Comparison of ENCODE assay signal across 20 cellular contexts in genomic region chr5:69075522-69076169, GRCh38.
"Had no signal": no experiment of that assay in that cellular context is flagged by ENCODE, and none has a peak within 500 bp of the region (broad histone marks: within the 10 kb centered on the region; RNA-seq: fewer than 3 reads in every experiment).

No MANE protein-coding gene starts in this region.

- H3K27me3 Mint-ChIP-seq: activated naive CD4-positive, alpha-beta T cell treated with anti-CD3 and anti-CD28 coated beads, Interleukin-2, amount 10 ng/mL, durations not matched to agents 7 days and 5 days; stimulated activated naive CD8-positive, alpha-beta T cell treated with anti-CD3 and anti-CD28 coated beads, Interleukin-15, Interleukin-2, amounts not matched to agents 100 ng/mL and 50 ng/mL, for 24 hours; type B pancreatic cell had no signal

- H3K4me1 ChIP-seq: heart left ventricle, suprapubic skin had no signal

- H3K36me3 Mint-ChIP-seq: activated naive CD4-positive, alpha-beta T cell treated with anti-CD3 and anti-CD28 coated beads, Interleukin-2, amount 10 ng/mL, durations not matched to agents 7 days and 5 days; immature natural killer cell; memory B cell; naive thymus-derived CD4-positive, alpha-beta T cell; type B pancreatic cell had no signal

- H3K27ac ChIP-seq: coronary artery, gastrocnemius medialis, heart left ventricle, suprapubic skin had no signal

- H3K36me3 ChIP-seq: gastrocnemius medialis, heart left ventricle, suprapubic skin had no signal

- H3K4me1 Mint-ChIP-seq: central memory CD8-positive, alpha-beta T cell; immature natural killer cell; memory B cell had no signal

- H3K9me3 ChIP-seq: gastrocnemius medialis, heart left ventricle, suprapubic skin had no signal

- H3K27me3 ChIP-seq: gastrocnemius medialis, heart left ventricle, suprapubic skin had no signal

- ATAC-seq: activated T-cell treated with anti-CD3 and anti-CD28 coated beads, Interleukin-2, amount 50 U/mL, for 4 hours; naive thymus-derived CD4-positive, alpha-beta T cell had no signal

- H3K9me3 Mint-ChIP-seq: activated naive CD4-positive, alpha-beta T cell treated with anti-CD3 and anti-CD28 coated beads, Interleukin-2, amount 10 ng/mL, durations not matched to agents 7 days and 5 days; activated T-cell treated with anti-CD3 and anti-CD28 coated beads, Interleukin-2, amount 50 U/mL, for 4 hours; central memory CD8-positive, alpha-beta T cell; memory B cell; stimulated activated naive CD8-positive, alpha-beta T cell treated with anti-CD3 and anti-CD28 coated beads, Interleukin-15, Interleukin-2, amounts not matched to agents 100 ng/mL and 50 ng/mL, for 24 hours; type B pancreatic cell had no signal

- DNase-seq: activated CD4-positive, alpha-beta T cell treated with anti-CD3 and anti-CD28 coated beads, Interleukin-2, amount 50 U/mL, for 1 hour; activated CD8-positive, alpha-beta memory T cell treated with anti-CD3 and anti-CD28 coated beads, Interleukin-2, amount 50 U/mL, for 4 hours; activated effector memory CD4-positive, alpha-beta T cell treated with Interleukin-2 at 50 U/mL for 16 hours; activated naive CD4-positive, alpha-beta T cell treated with anti-CD3 and anti-CD28 coated beads, Interleukin-2, amount 10 ng/mL, durations not matched to agents 7 days and 5 days; activated T-cell treated with anti-CD3 and anti-CD28 coated beads, Interleukin-2, amount 50 U/mL, for 4 hours; aorta; erythroblast; heart left ventricle; immature natural killer cell; naive thymus-derived CD4-positive, alpha-beta T cell; T-helper 1 cell; T1000 had no signal

- H3K27ac Mint-ChIP-seq: activated naive CD4-positive, alpha-beta T cell treated with anti-CD3 and anti-CD28 coated beads, Interleukin-2, amount 10 ng/mL, durations not matched to agents 7 days and 5 days; immature natural killer cell; memory B cell; naive thymus-derived CD4-positive, alpha-beta T cell; stimulated activated naive CD8-positive, alpha-beta T cell treated with anti-CD3 and anti-CD28 coated beads, Interleukin-15, Interleukin-2, amounts not matched to agents 100 ng/mL and 50 ng/mL, for 24 hours; type B pancreatic cell had no signal

- FAIRE-seq: endometrium had no signal

- H3K4me3 Mint-ChIP-seq: activated naive CD4-positive, alpha-beta T cell treated with anti-CD3 and anti-CD28 coated beads, Interleukin-2, amount 10 ng/mL, durations not matched to agents 7 days and 5 days; activated T-cell treated with anti-CD3 and anti-CD28 coated beads, Interleukin-2, amount 50 U/mL, for 4 hours; central memory CD8-positive, alpha-beta T cell; immature natural killer cell; memory B cell; naive thymus-derived CD4-positive, alpha-beta T cell; stimulated activated naive CD8-positive, alpha-beta T cell treated with anti-CD3 and anti-CD28 coated beads, Interleukin-15, Interleukin-2, amounts not matched to agents 100 ng/mL and 50 ng/mL, for 24 hours; type B pancreatic cell had no signal

- H3K4me3 ChIP-seq: coronary artery, gastrocnemius medialis, heart left ventricle, suprapubic skin had no signal
